In genomic region chr15:50257924-50258323, GRCh38 we compare ENCODE assay signal across 15 cellular contexts. TPM values are rescaled to one million over a fixed set of nuclear protein-coding genes. Genes with fewer than 3 reads are reported as not detected.
DNase-seq lines count a peak whose midpoint lies in the region; ATAC-seq, FAIRE-seq and TF ChIP-seq lines count a peak whose summit lies in the region.
"Had no signal": no experiment of that assay in that cellular context is flagged by ENCODE, and none has a peak within 500 bp of the region (broad histone marks: within the 10 kb centered on the region; RNA-seq: fewer than 3 reads in every experiment).

No MANE protein-coding gene starts in this region.

- FAIRE-seq in astrocyte (lab: Jason Lieb, UNC), result no peak

- peak; percentile 53 for DNase-seq in activated CD4-positive, alpha-beta T cell treated with anti-CD3 and anti-CD28 coated beads, Interleukin-2, amount 10 ng/mL, durations not matched to agents 24 days and 14 days
- DNase-seq in activated CD4-positive, alpha-beta T cell treated with anti-CD3 and anti-CD28 coated beads, Interleukin-2, amount 50 U/mL, for 1 hour, result no peak
- DNase-seq in NB4 (ENCODE audit: low read depth) (peak; percentile 93), astrocyte (ENCODE audit: low read depth) (peak; percentile 51), skeletal muscle cell (ENCODE audit: low read depth) (peak; percentile 50), midbrain (lab: John Stamatoyannopoulos, UW) (no peak)
- no peak for DNase-seq in CD8-positive, alpha-beta T cell
- DNase-seq: DND-41, NCI-H1436 treated with DMSO at 0.1 percent for 48 hours, Peyer's patch, right cardiac atrium, WERI-Rb-1 had no signal

- H2AFZ ChIP-seq in astrocyte (ENCODE audit: low read depth, low read length), result no peak overlapping the region

- no peaks in the 10 kb centered on the region for H3K9me3 ChIP-seq in astrocyte (ENCODE audit: insufficient read depth, low read depth, low read length)
- no peaks in the 10 kb centered on the region for H3K9me3 ChIP-seq in CD8-positive, alpha-beta T cell (ENCODE audit: low read length)
- H3K9me3 ChIP-seq: Peyer's patch had no signal

- no peaks in the 10 kb centered on the region for H3K27me3 Mint-ChIP-seq in activated CD4-positive, alpha-beta T cell treated with anti-CD3 and anti-CD28 coated beads, Interleukin-2, amount 10 ng/mL, durations not matched to agents 24 days and 14 days
- H3K27me3 Mint-ChIP-seq in astrocyte (ENCODE audit: low read depth, unreplicated experiment), result peaks cover 11% of the 10 kb centered on the region
- no peaks in the 10 kb centered on the region for H3K27me3 Mint-ChIP-seq in CD8-positive, alpha-beta T cell (ENCODE audit: low read depth)
- H3K27me3 Mint-ChIP-seq: activated T-helper 17 cell treated with anti-CD3 and anti-CD28 coated beads, Interleukin-2, amount 50 U/mL, for 72 hours; central memory CD8-positive, alpha-beta T cell had no signal

- peaks cover 62% of the 10 kb centered on the region for H3K4me1 Mint-ChIP-seq in activated CD4-positive, alpha-beta T cell treated with anti-CD3 and anti-CD28 coated beads, Interleukin-2, amount 10 ng/mL, durations not matched to agents 24 days and 14 days
- no peaks in the 10 kb centered on the region for H3K4me1 Mint-ChIP-seq in astrocyte (ENCODE audit: low read depth, unreplicated experiment)
- peaks cover 27% of the 10 kb centered on the region for H3K4me1 Mint-ChIP-seq in CD8-positive, alpha-beta T cell (ENCODE audit: low read depth)

- no peaks in the 10 kb centered on the region for H3K27me3 ChIP-seq in astrocyte (ENCODE audit: insufficient read depth, low read length)
- H3K27me3 ChIP-seq in CD8-positive, alpha-beta T cell (ENCODE audit: insufficient read depth, low read length), result no peaks in the 10 kb centered on the region
- H3K27me3 ChIP-seq: Peyer's patch had no signal

- H3K27ac ChIP-seq in astrocyte (ENCODE audit: low read depth, low read length), result no peak overlapping the region
- no peak overlapping the region for H3K27ac ChIP-seq in CD8-positive, alpha-beta T cell (ENCODE audit: low read depth, low read length)
- H3K27ac ChIP-seq: Peyer's patch, WERI-Rb-1 had no signal

- peaks cover 3% of the 10 kb centered on the region for H3K4me1 ChIP-seq in astrocyte (ENCODE audit: insufficient read depth, low read length)
- H3K4me1 ChIP-seq in CD8-positive, alpha-beta T cell (ENCODE audit: insufficient read depth, low read length), result peaks cover 14% of the 10 kb centered on the region
- H3K4me1 ChIP-seq: Peyer's patch had no signal

- no peak for ATAC-seq in CD8-positive, alpha-beta T cell
- ATAC-seq in GM21619 (IDR thresholded peaks at IDR 0.05; ENCODE audit: unreplicated experiment), result no peak
- ATAC-seq: activated T-helper 17 cell treated with anti-CD3 and anti-CD28 coated beads, Interleukin-2, amount 50 U/mL, for 72 hours had no signal

- no peak for TF ChIP-seq POLR2A in NB4 (IDR thresholded peaks at IDR 0.05; ENCODE audit: extremely low read depth, insufficient read length)

- no peaks in the 10 kb centered on the region for H3K79me2 ChIP-seq in astrocyte (ENCODE audit: insufficient read depth, low read length)

- H3K4me3 ChIP-seq in NB4 (ENCODE audit: low read depth, low read length), result peak overlapping the region; percentile 14
- H3K4me3 ChIP-seq in astrocyte (ENCODE audit: insufficient read depth, low read depth, low read length), result no peak overlapping the region
- no peak overlapping the region for H3K4me3 ChIP-seq in skeletal muscle cell (ENCODE audit: low read depth, low read length)
- no peak overlapping the region for H3K4me3 ChIP-seq in CD8-positive, alpha-beta T cell (ENCODE audit: low read depth, low read length)
- H3K4me3 ChIP-seq: Peyer's patch had no signal

- H3K36me3 Mint-ChIP-seq in activated CD4-positive, alpha-beta T cell treated with anti-CD3 and anti-CD28 coated beads, Interleukin-2, amount 10 ng/mL, durations not matched to agents 24 days and 14 days (ENCODE audit: low read depth), result peaks cover 3% of the 10 kb centered on the region
- H3K36me3 Mint-ChIP-seq in astrocyte (ENCODE audit: low read depth, unreplicated experiment), result no peaks in the 10 kb centered on the region
- H3K36me3 Mint-ChIP-seq in CD8-positive, alpha-beta T cell, result no peaks in the 10 kb centered on the region

- H3K9ac ChIP-seq in astrocyte (ENCODE audit: low read length), result no peak overlapping the region

- H3K36me3 ChIP-seq in astrocyte (ENCODE audit: insufficient read depth, low read length), result no peaks in the 10 kb centered on the region
- no peaks in the 10 kb centered on the region for H3K36me3 ChIP-seq in CD8-positive, alpha-beta T cell (ENCODE audit: insufficient read depth, low read length)
- H3K36me3 ChIP-seq: Peyer's patch, WERI-Rb-1 had no signal

- H3K4me3 Mint-ChIP-seq in activated CD4-positive, alpha-beta T cell treated with anti-CD3 and anti-CD28 coated beads, Interleukin-2, amount 10 ng/mL, durations not matched to agents 24 days and 14 days, result no peak overlapping the region
- H3K4me3 Mint-ChIP-seq in astrocyte (ENCODE audit: unreplicated experiment), result no peak overlapping the region
- H3K4me3 Mint-ChIP-seq in CD8-positive, alpha-beta T cell, result no peak overlapping the region
- H3K4me3 Mint-ChIP-seq: activated T-helper 17 cell treated with anti-CD3 and anti-CD28 coated beads, Interleukin-2, amount 50 U/mL, for 72 hours; central memory CD8-positive, alpha-beta T cell had no signal

- no peak for TF ChIP-seq CTCF in NB4 (IDR thresholded peaks at IDR 0.05; ENCODE audit: low read depth, low read length)
- no peak for TF ChIP-seq CTCF in astrocyte (IDR thresholded peaks at IDR 0.05; ENCODE audit: insufficient read depth, low read depth, low read length)
- no peak for TF ChIP-seq CTCF in CD8-positive, alpha-beta T cell (IDR thresholded peaks at IDR 0.05)

- no peak overlapping the region for H3K4me2 ChIP-seq in astrocyte (ENCODE audit: low read length)

- intact Hi-C loops in activated CD4-positive, alpha-beta T cell treated with anti-CD3 and anti-CD28 coated beads, Interleukin-2, amount 10 ng/mL, durations not matched to agents 24 days and 14 days (cut with micrococcal nuclease), result no loop called here
- intact Hi-C loops in CD8-positive, alpha-beta T cell (cut with DNase I, micrococcal nuclease), result no loop called here

- POLR2A ChIA-PET in CD8-positive, alpha-beta T cell (lab: Charles Lee), result interaction anchor here (1.1 to 1.2 kb wide), 2 partner anchors 9 to 11 kb away, joined by 3 to 5 read pairs; no protein-coding TSS in a partner anchor

- CTCF ChIA-PET in CD8-positive, alpha-beta T cell (lab: Charles Lee), result no interaction called here

- H3K27ac Mint-ChIP-seq in activated CD4-positive, alpha-beta T cell treated with anti-CD3 and anti-CD28 coated beads, Interleukin-2, amount 10 ng/mL, durations not matched to agents 24 days and 14 days, result peak overlapping the region; percentile 95
- H3K27ac Mint-ChIP-seq in astrocyte (ENCODE audit: unreplicated experiment), result no peak overlapping the region
- no peak overlapping the region for H3K27ac Mint-ChIP-seq in CD8-positive, alpha-beta T cell
- H3K27ac Mint-ChIP-seq: activated T-helper 17 cell treated with anti-CD3 and anti-CD28 coated beads, Interleukin-2, amount 50 U/mL, for 72 hours had no signal

- no peaks in the 10 kb centered on the region for H4K20me1 ChIP-seq in astrocyte (ENCODE audit: insufficient read depth, low read length)

- H3K9me3 Mint-ChIP-seq in activated CD4-positive, alpha-beta T cell treated with anti-CD3 and anti-CD28 coated beads, Interleukin-2, amount 10 ng/mL, durations not matched to agents 24 days and 14 days, result no peaks in the 10 kb centered on the region
- peaks cover 5% of the 10 kb centered on the region for H3K9me3 Mint-ChIP-seq in astrocyte (ENCODE audit: unreplicated experiment)
- no peaks in the 10 kb centered on the region for H3K9me3 Mint-ChIP-seq in CD8-positive, alpha-beta T cell
- H3K9me3 Mint-ChIP-seq: activated T-helper 17 cell treated with anti-CD3 and anti-CD28 coated beads, Interleukin-2, amount 50 U/mL, for 72 hours; central memory CD8-positive, alpha-beta T cell had no signal

RNA-seq across cellular contexts. Expression of gene HDC, which starts 7.6 kb away (rescaled TPM):
- 2.7 and 3.1 TPM in 2 replicates for total RNA-seq in activated CD4-positive, alpha-beta T cell treated with anti-CD3 and anti-CD28 coated beads, Interleukin-2, amount 10 ng/mL, durations not matched to agents 24 days and 14 days
- total RNA-seq in astrocyte, result not detected in 2 replicates
- total RNA-seq in CD8-positive, alpha-beta T cell, result not detected

Comparison
In these comparisons a context has a peak if more than half of its experiments do, and no peak if none do; other contexts are left out.
1. DNase-seq: peak in activated CD4-positive, alpha-beta T cell treated with anti-CD3 and anti-CD28 coated beads, Interleukin-2, amount 10 ng/mL, durations not matched to agents 24 days and 14 days (single experiment), NB4 (single experiment), astrocyte (single experiment) and skeletal muscle cell (single experiment); none in activated CD4-positive, alpha-beta T cell treated with anti-CD3 and anti-CD28 coated beads, Interleukin-2, amount 50 U/mL, for 1 hour (single experiment), CD8-positive, alpha-beta T cell (0 of 7) and midbrain (single experiment).